In genomic region chr5:179186801-179187200, GRCh38 we compare ENCODE assay signal across 19 cellular contexts.
DNase-seq lines count a peak whose midpoint lies in the region; ATAC-seq and TF ChIP-seq lines count a peak whose summit lies in the region.
"Had no signal": no experiment of that assay in that cellular context is flagged by ENCODE, and none has a peak within 500 bp of the region (broad histone marks: within the 10 kb centered on the region; RNA-seq: fewer than 3 reads in every experiment).

No MANE protein-coding gene starts in this region.

- H3K27me3 ChIP-seq in H7 (ENCODE audit: control insufficient read depth, insufficient read depth, low read length): no peaks in the 10 kb centered on the region
- H3K27me3 ChIP-seq in HUES64 (ENCODE audit: insufficient read depth, low read length): no peaks in the 10 kb centered on the region
- no peaks in the 10 kb centered on the region for H3K27me3 ChIP-seq in hepatocyte

- no peaks in the 10 kb centered on the region for H3K9me3 ChIP-seq in HUES64 (ENCODE audit: insufficient read depth, low read depth, low read length)
- H3K9me3 ChIP-seq in hepatocyte (ENCODE audit: low read depth): no peaks in the 10 kb centered on the region
- H3K9me3 ChIP-seq: SK-N-SH had no signal

- peak overlapping the region; percentile 33 for H3K27ac Mint-ChIP-seq in nephron progenitor cell
- H3K27ac Mint-ChIP-seq: B cell had no signal

- H3K4me2 ChIP-seq in hepatocyte: no peak overlapping the region
- H3K4me2 ChIP-seq: A549, SK-N-SH had no signal

- H3K36me3 Mint-ChIP-seq in nephron progenitor cell (ENCODE audit: low read depth): no peaks in the 10 kb centered on the region
- H3K36me3 Mint-ChIP-seq: CD14-positive monocyte had no signal

- H3K4me1 ChIP-seq in HUES64 (ENCODE audit: insufficient read depth, low read length) (peaks cover 41% of the 10 kb centered on the region), hepatocyte (ENCODE audit: insufficient read depth) (peaks cover 27% of the 10 kb centered on the region)
- H3K4me1 ChIP-seq: A549 had no signal

- no peaks in the 10 kb centered on the region for H3K79me2 ChIP-seq in hepatocyte

- ATAC-seq in HG02884 (IDR thresholded peaks at IDR 0.05; ENCODE audit: unreplicated experiment): no peak
- ATAC-seq: A549 had no signal

- H3K4me3 ChIP-seq in H7 (ENCODE audit: insufficient read depth, low read depth, low read length) (no peak overlapping the region), HUES64 (ENCODE audit: low read length) (no peak overlapping the region), hepatocyte (no peak overlapping the region)
- H3K4me3 ChIP-seq: A549 had no signal

- H3K27ac ChIP-seq in HUES64 (ENCODE audit: low read depth, low read length) (peak overlapping the region; percentile 79; the same call in 1 of the 2 replicates), hepatocyte (peak overlapping the region; percentile 54)
- H3K27ac ChIP-seq: A549 had no signal

- H3K36me3 ChIP-seq in H7 (replicated peaks; ENCODE audit: control insufficient read depth, insufficient read depth, low read length) (no peaks in the 10 kb centered on the region), HUES64 (ENCODE audit: insufficient read depth, low read length) (no peaks in the 10 kb centered on the region), hepatocyte (replicated peaks; ENCODE audit: insufficient read depth, low read depth) (no peaks in the 10 kb centered on the region)

- no peaks in the 10 kb centered on the region for H3K9me3 Mint-ChIP-seq in nephron progenitor cell

- no peaks in the 10 kb centered on the region for H4K20me1 ChIP-seq in hepatocyte (ENCODE audit: insufficient read depth, poor library complexity, severe bottlenecking)

- no peak overlapping the region for H3K9ac ChIP-seq in HUES64 (ENCODE audit: low read depth, low read length)
- H3K9ac ChIP-seq: SK-N-SH had no signal

- no peaks in the 10 kb centered on the region for H3K9me2 ChIP-seq in hepatocyte (replicated peaks; ENCODE audit: insufficient read depth)
- H3K9me2 ChIP-seq: SK-N-SH had no signal

- H2AFZ ChIP-seq in hepatocyte: no peak overlapping the region

- H3K27me3 Mint-ChIP-seq in nephron progenitor cell (ENCODE audit: low read depth, poor library complexity): peaks cover 3% of the 10 kb centered on the region

- DNase-seq in H7 (peak; percentile 77), hepatocyte (ENCODE audit: low spot score) (no peak), nephron progenitor cell (no peak), activated gamma-delta T cell (lab: John Stamatoyannopoulos, UW) (no peak), SIG-M5 (lab: John Stamatoyannopoulos, UW) (no peak), DMS79 (lab: John Stamatoyannopoulos, UW) (no peak)
- DNase-seq: HCEC 1CT, Kasumi-1, NCI-H1417, NCI-H1694 treated with DMSO at 0.1 percent for 48 hours, NCI-H446, NCI-H526 treated with DMSO at 0.1 percent for 48 hours, SHP77 treated with DMSO at 0.1 percent for 48 hours, SK-N-SH had no signal

- peaks cover 84% of the 10 kb centered on the region for H3K4me1 Mint-ChIP-seq in nephron progenitor cell
- H3K4me1 Mint-ChIP-seq: B cell, CD14-positive monocyte had no signal

- H3K4me3 Mint-ChIP-seq in nephron progenitor cell: no peak overlapping the region
- H3K4me3 Mint-ChIP-seq: B cell, CD14-positive monocyte had no signal

- TF ChIP-seq CTCF in hepatocyte (IDR thresholded peaks at IDR 0.05; ENCODE audit: poor library complexity): no peak
- no peak for TF ChIP-seq CTCF in nephron progenitor cell (IDR thresholded peaks at IDR 0.05)

- 73% methylated on average over 12 of the region's 12 CpGs for WGBS in HUES64
- WGBS in hepatocyte (ENCODE audit: low lambda C conversion rate, missing lambda C conversion rate): 89% methylated on average over 9 of the region's 12 CpGs
